8 cellular contexts compared by ENCODE assay signal in genomic region chr1:9996624-9997582, GRCh38. TPM values are rescaled to one million over a fixed set of nuclear protein-coding genes. Genes with fewer than 3 reads are reported as not detected.
DNase-seq lines count a peak whose midpoint lies in the region; ATAC-seq and TF ChIP-seq lines count a peak whose summit lies in the region.

TSS of gene RBP7 (plus strand) at chr1:9997228. CDS start at chr1:9997259, 31 bp downstream.

- H3K36me3 ChIP-seq in fibroblast of lung (ENCODE audit: control insufficient read depth, insufficient read depth, low read length): no peaks in the 10 kb centered on the region

- no peaks in the 10 kb centered on the region for H3K9me3 ChIP-seq in fibroblast of lung (ENCODE audit: control insufficient read depth, insufficient read depth, low read depth, low read length)

- no peaks in the 10 kb centered on the region for H4K20me1 ChIP-seq in fibroblast of lung (ENCODE audit: control insufficient read depth, extremely low read depth, insufficient read depth, low read length)

- POLR2A ChIA-PET in activated CD4-positive, alpha-beta memory T cell treated with anti-CD3 and anti-CD28 coated beads for 36 hours (lab: Charles Lee): no interaction called here

- TF ChIP-seq CTCF in fibroblast of lung (conservative IDR thresholded peaks at IDR 0.05 in 1 of 2, IDR thresholded peaks at IDR 0.05 in 1 of 2; ENCODE audit: low read depth in 1 of 2, low read length in 2 of 2): no peak
- no peak for TF ChIP-seq CTCF in nephron progenitor cell (IDR thresholded peaks at IDR 0.05)

- peaks cover 20% of the 10 kb centered on the region for H3K27me3 ChIP-seq in fibroblast of lung (ENCODE audit: control insufficient read depth, insufficient read depth, low read length)

- H3K4me3 Mint-ChIP-seq in activated CD4-positive, alpha-beta T cell treated with anti-CD3 and anti-CD28 coated beads, Interleukin-2, amount 10 ng/mL, durations not matched to agents 24 days and 14 days: peak within 1 kb of the TSS; percentile 83
- peak within 1 kb of the TSS; percentile 61 for H3K4me3 Mint-ChIP-seq in activated CD4-positive, alpha-beta memory T cell treated with anti-CD3 and anti-CD28 coated beads for 36 hours
- H3K4me3 Mint-ChIP-seq in nephron progenitor cell: peak within 1 kb of the TSS; percentile 81

- H3K9me3 Mint-ChIP-seq in activated CD4-positive, alpha-beta T cell treated with anti-CD3 and anti-CD28 coated beads, Interleukin-2, amount 10 ng/mL, durations not matched to agents 24 days and 14 days: no peaks in the 10 kb centered on the region
- H3K9me3 Mint-ChIP-seq in activated CD4-positive, alpha-beta memory T cell treated with anti-CD3 and anti-CD28 coated beads for 36 hours: peaks cover 6% of the 10 kb centered on the region
- H3K9me3 Mint-ChIP-seq in nephron progenitor cell: peaks cover 17% of the 10 kb centered on the region

- no peak within 1 kb of the TSS for H3K27ac ChIP-seq in fibroblast of lung (ENCODE audit: insufficient read depth, low read length)

- DNase-seq in activated CD4-positive, alpha-beta T cell treated with anti-CD3 and anti-CD28 coated beads, Interleukin-2, amount 10 ng/mL, durations not matched to agents 24 days and 14 days: peak; percentile 62
- DNase-seq in activated CD4-positive, alpha-beta T cell treated with anti-CD3 and anti-CD28 coated beads for 4 hours: no peak
- DNase-seq in activated CD4-positive, alpha-beta memory T cell treated with anti-CD3 and anti-CD28 coated beads for 36 hours: peak; percentile 15
- DNase-seq in fibroblast of lung (ENCODE audit: low read depth in 2 of 2) (no peak), nephron progenitor cell (peak; percentile 51), NCI-H1436 (lab: John Stamatoyannopoulos, UW) (no peak), NCI-H2196 (lab: John Stamatoyannopoulos, UW; ENCODE audit: unreplicated experiment) (no peak)

- ATAC-seq in HG03378 (IDR thresholded peaks at IDR 0.05; ENCODE audit: unreplicated experiment): no peak

- H3K4me1 ChIP-seq in fibroblast of lung (ENCODE audit: control insufficient read depth, extremely low read depth, insufficient read depth, low read length): no peaks in the 10 kb centered on the region

- H3K27me3 Mint-ChIP-seq in activated CD4-positive, alpha-beta T cell treated with anti-CD3 and anti-CD28 coated beads, Interleukin-2, amount 10 ng/mL, durations not matched to agents 24 days and 14 days: peaks cover 37% of the 10 kb centered on the region
- H3K27me3 Mint-ChIP-seq in activated CD4-positive, alpha-beta memory T cell treated with anti-CD3 and anti-CD28 coated beads for 36 hours: peaks cover 28% of the 10 kb centered on the region
- peaks cover 96% of the 10 kb centered on the region for H3K27me3 Mint-ChIP-seq in nephron progenitor cell (ENCODE audit: low read depth, poor library complexity)

- H3K9ac ChIP-seq in fibroblast of lung (ENCODE audit: insufficient read depth, low read length): no peak within 1 kb of the TSS

- intact Hi-C loops in activated CD4-positive, alpha-beta T cell treated with anti-CD3 and anti-CD28 coated beads, Interleukin-2, amount 10 ng/mL, durations not matched to agents 24 days and 14 days (cut with micrococcal nuclease): no loop called here
- intact Hi-C loops in activated CD4-positive, alpha-beta memory T cell treated with anti-CD3 and anti-CD28 coated beads for 36 hours (cut with micrococcal nuclease): no loop called here

- H2AFZ ChIP-seq in fibroblast of lung (ENCODE audit: low read length): no peak within 1 kb of the TSS

- H3K27ac Mint-ChIP-seq in activated CD4-positive, alpha-beta T cell treated with anti-CD3 and anti-CD28 coated beads, Interleukin-2, amount 10 ng/mL, durations not matched to agents 24 days and 14 days: no peak within 1 kb of the TSS
- no peak within 1 kb of the TSS for H3K27ac Mint-ChIP-seq in activated CD4-positive, alpha-beta memory T cell treated with anti-CD3 and anti-CD28 coated beads for 36 hours
- no peak within 1 kb of the TSS for H3K27ac Mint-ChIP-seq in nephron progenitor cell

- peak within 1 kb of the TSS; percentile 51 for H3K4me2 ChIP-seq in fibroblast of lung (ENCODE audit: extremely low read depth, insufficient read depth, low read length)

- CTCF ChIA-PET in activated CD4-positive, alpha-beta memory T cell treated with anti-CD3 and anti-CD28 coated beads for 36 hours (lab: Charles Lee): no interaction called here

- H3K4me1 Mint-ChIP-seq in activated CD4-positive, alpha-beta T cell treated with anti-CD3 and anti-CD28 coated beads, Interleukin-2, amount 10 ng/mL, durations not matched to agents 24 days and 14 days: peaks cover 6% of the 10 kb centered on the region
- H3K4me1 Mint-ChIP-seq in activated CD4-positive, alpha-beta memory T cell treated with anti-CD3 and anti-CD28 coated beads for 36 hours (ENCODE audit: low read depth): peaks cover 4% of the 10 kb centered on the region
- H3K4me1 Mint-ChIP-seq in nephron progenitor cell: peaks cover 5% of the 10 kb centered on the region

- H3K79me2 ChIP-seq in fibroblast of lung (ENCODE audit: control insufficient read depth, insufficient read depth, low read length): no peaks in the 10 kb centered on the region

- H3K4me3 ChIP-seq in fibroblast of lung (replicated peaks in 1 of 4; ENCODE audit: control extremely low read depth in 1 of 4, insufficient read depth in 1 of 4, low read depth in 3 of 4, low read length in 4 of 4): peak within 1 kb of the TSS in 1 of 4 experiments; percentile 34

- peaks cover 4% of the 10 kb centered on the region for H3K36me3 Mint-ChIP-seq in activated CD4-positive, alpha-beta T cell treated with anti-CD3 and anti-CD28 coated beads, Interleukin-2, amount 10 ng/mL, durations not matched to agents 24 days and 14 days (ENCODE audit: low read depth)
- H3K36me3 Mint-ChIP-seq in activated CD4-positive, alpha-beta memory T cell treated with anti-CD3 and anti-CD28 coated beads for 36 hours: peaks cover 2% of the 10 kb centered on the region
- H3K36me3 Mint-ChIP-seq in nephron progenitor cell (ENCODE audit: low read depth): no peaks in the 10 kb centered on the region

RNA-seq across cellular contexts. Expression of gene RBP7, which starts in this region (rescaled TPM):
- not detected in 2 replicates for total RNA-seq in activated CD4-positive, alpha-beta T cell treated with anti-CD3 and anti-CD28 coated beads, Interleukin-2, amount 10 ng/mL, durations not matched to agents 24 days and 14 days
- not detected for total RNA-seq in activated CD4-positive, alpha-beta memory T cell treated with anti-CD3 and anti-CD28 coated beads for 36 hours
- total RNA-seq in fibroblast of lung: not detected in 2 replicates
- polyA plus RNA-seq in fibroblast of lung: 0.36 TPM in 1 of 2 replicates, not detected in the other
- polyA plus RNA-seq in fibroblast of lung (2012): 0.35 and 0.43 TPM in 2 replicates
- not detected in 2 replicates for polyA minus RNA-seq in fibroblast of lung (ENCODE audit: low replicate concordance)

Comparison
In these comparisons a context has a peak if more than half of its experiments do, and no peak if none do; other contexts are left out.
1. Peak in DNase-seq in activated CD4-positive, alpha-beta T cell treated with anti-CD3 and anti-CD28 coated beads, Interleukin-2, amount 10 ng/mL, durations not matched to agents 24 days and 14 days; RNA of the gene not detected or under 1 TPM.
2. Peak in DNase-seq in activated CD4-positive, alpha-beta memory T cell treated with anti-CD3 and anti-CD28 coated beads for 36 hours; RNA of the gene not detected or under 1 TPM.